Comparison of ENCODE assay signal across 29 cellular contexts in the genomic region with DNA sequence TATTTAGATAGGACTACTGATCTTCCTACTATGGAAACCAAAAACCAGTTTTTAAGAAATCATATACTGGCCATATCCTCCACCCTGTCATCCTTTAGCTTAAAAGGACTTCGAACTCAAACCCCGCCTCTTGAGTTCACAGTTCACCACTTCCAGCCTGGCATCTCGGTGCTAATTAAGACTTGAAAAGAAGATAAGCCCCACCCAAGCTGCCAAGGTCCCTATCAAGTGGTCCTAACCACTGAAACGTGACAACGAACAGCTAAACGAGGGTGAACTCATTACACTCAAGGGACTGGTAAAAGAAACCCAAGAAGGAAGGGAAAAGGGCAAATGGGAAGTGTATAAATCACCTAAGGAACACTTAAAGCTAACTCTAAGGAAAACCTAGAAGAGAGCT. TPM values are rescaled to one million over a fixed set of nuclear protein-coding genes. Genes with fewer than 3 reads are reported as not detected.
"Had no signal": no experiment of that assay in that cellular context is flagged by ENCODE, and none has a peak within 500 bp of the region (broad histone marks: within the 10 kb centered on the region; RNA-seq: fewer than 3 reads in every experiment).

No MANE protein-coding gene starts in this region.

- H3K4me2 ChIP-seq: hepatocyte had no signal

- H3K9me3 Mint-ChIP-seq: activated CD4-positive, alpha-beta T cell treated with anti-CD3 and anti-CD28 coated beads, Interleukin-2, amount 10 ng/mL, durations not matched to agents 24 days and 14 days; activated naive CD4-positive, alpha-beta T cell treated with anti-CD3 and anti-CD28 coated beads, Interleukin-2, amount 50 U/mL, for 24 hours; activated T-helper 1 cell treated with anti-CD3 and anti-CD28 coated beads, Interleukin-12 subunit alpha, Interleukin-12 subunit beta, Interleukin-2, Interleukin-4 antibody, amounts not matched to agents 30 ng/mL and 10 ng/mL and 1 ng/mL, durations not matched to agents 14 hours and 24 hours and 36 hours; dendritic cell treated with granulocyte-macrophage colony-stimulating factor and Interleukin-4, amounts not matched to agents 40 ng/mL and 50 ng/mL, for 4 days; immature natural killer cell; mesothelial cell of epicardium; natural killer cell; stimulated activated naive CD8-positive, alpha-beta T cell treated with anti-CD3 and anti-CD28 coated beads, Interleukin-15, amount 100 ng/mL, for 72 hours; T-helper 2 cell treated with Interferon-gamma antibody and Interleukin-4, amounts not matched to agents 5 μg/mL and 100 μg/mL, for 36 hours had no signal

- H3K9me3 ChIP-seq: body of pancreas, neutrophil, ovary, psoas muscle, right atrium auricular region, tibial artery had no signal

- H3K27me3 Mint-ChIP-seq: dendritic cell treated with granulocyte-macrophage colony-stimulating factor and Interleukin-4, amounts not matched to agents 40 ng/mL and 50 ng/mL, for 4 days; stimulated activated naive CD8-positive, alpha-beta T cell treated with anti-CD3 and anti-CD28 coated beads, Interleukin-15, amount 100 ng/mL, for 72 hours had no signal

- H2AFZ ChIP-seq: hepatocyte had no signal

- H3K27me3 ChIP-seq: body of pancreas, cardiac muscle cell, neutrophil, ovary, right atrium auricular region had no signal

- H3K36me3 ChIP-seq: cardiac muscle cell, neutrophil, ovary, right atrium auricular region, tibial artery had no signal

- H3K4me3 Mint-ChIP-seq: activated CD4-positive, alpha-beta T cell treated with anti-CD3 and anti-CD28 coated beads, Interleukin-2, amount 10 ng/mL, durations not matched to agents 24 days and 14 days; activated CD8-positive, alpha-beta T cell treated with anti-CD3 and anti-CD28 coated beads, Interleukin-2, amount 10 ng/mL, durations not matched to agents 7 days and 5 days; activated naive CD4-positive, alpha-beta T cell treated with anti-CD3 and anti-CD28 coated beads, Interleukin-2, amount 50 U/mL, for 24 hours; activated T-helper 1 cell treated with anti-CD3 and anti-CD28 coated beads, Interleukin-12 subunit alpha, Interleukin-12 subunit beta, Interleukin-2, Interleukin-4 antibody, amounts not matched to agents 30 ng/mL and 10 ng/mL and 1 ng/mL, durations not matched to agents 14 hours and 24 hours and 36 hours; dendritic cell treated with granulocyte-macrophage colony-stimulating factor and Interleukin-4, amounts not matched to agents 40 ng/mL and 50 ng/mL, for 4 days; immature natural killer cell; mesothelial cell of epicardium; natural killer cell; stimulated activated naive CD8-positive, alpha-beta T cell treated with anti-CD3 and anti-CD28 coated beads, Interleukin-15, amount 100 ng/mL, for 72 hours; T-helper 2 cell treated with Interferon-gamma antibody and Interleukin-4, amounts not matched to agents 5 μg/mL and 100 μg/mL, for 36 hours had no signal

- H3K36me3 Mint-ChIP-seq: activated naive CD4-positive, alpha-beta T cell treated with anti-CD3 and anti-CD28 coated beads, Interleukin-2, amount 50 U/mL, for 24 hours; immature natural killer cell; mesothelial cell of epicardium; natural killer cell had no signal

- H3K27ac Mint-ChIP-seq: activated CD4-positive, alpha-beta T cell treated with anti-CD3 and anti-CD28 coated beads, Interleukin-2, amount 10 ng/mL, durations not matched to agents 24 days and 14 days; activated CD8-positive, alpha-beta T cell treated with anti-CD3 and anti-CD28 coated beads, Interleukin-2, amount 10 ng/mL, durations not matched to agents 7 days and 5 days; activated naive CD4-positive, alpha-beta T cell treated with anti-CD3 and anti-CD28 coated beads, Interleukin-2, amount 50 U/mL, for 24 hours; activated T-helper 1 cell treated with anti-CD3 and anti-CD28 coated beads, Interleukin-12 subunit alpha, Interleukin-12 subunit beta, Interleukin-2, Interleukin-4 antibody, amounts not matched to agents 30 ng/mL and 10 ng/mL and 1 ng/mL, durations not matched to agents 14 hours and 24 hours and 36 hours; dendritic cell treated with granulocyte-macrophage colony-stimulating factor and Interleukin-4, amounts not matched to agents 40 ng/mL and 50 ng/mL, for 4 days; immature natural killer cell; mesothelial cell of epicardium; natural killer cell; stimulated activated naive CD8-positive, alpha-beta T cell treated with anti-CD3 and anti-CD28 coated beads, Interleukin-15, amount 100 ng/mL, for 72 hours; T-helper 2 cell treated with Interferon-gamma antibody and Interleukin-4, amounts not matched to agents 5 μg/mL and 100 μg/mL, for 36 hours had no signal

- H3K79me2 ChIP-seq: hepatocyte had no signal

- H3K4me1 ChIP-seq: body of pancreas, psoas muscle, right atrium auricular region, tibial artery had no signal

- ATAC-seq: activated CD4-positive, CD25-positive, alpha-beta regulatory T cell treated with anti-CD3 and anti-CD28 coated beads, Interleukin-2, amount 50 U/mL, for 24 hours; activated CD8-positive, alpha-beta T cell treated with anti-CD3 and anti-CD28 coated beads, Interleukin-2, amount 10 ng/mL, durations not matched to agents 7 days and 5 days; body of pancreas; left ventricle myocardium superior; natural killer cell; psoas muscle; stimulated activated naive CD8-positive, alpha-beta T cell treated with anti-CD3 and anti-CD28 coated beads, Interleukin-15, amount 100 ng/mL, for 72 hours had no signal

- H3K4me3 ChIP-seq: body of pancreas, cardiac muscle cell, hepatocyte, ovary, psoas muscle, right atrium auricular region, tibial artery had no signal

- H3K4me1 Mint-ChIP-seq: activated CD4-positive, alpha-beta T cell treated with anti-CD3 and anti-CD28 coated beads, Interleukin-2, amount 10 ng/mL, durations not matched to agents 24 days and 14 days; activated naive CD4-positive, alpha-beta T cell treated with anti-CD3 and anti-CD28 coated beads, Interleukin-2, amount 50 U/mL, for 24 hours; immature natural killer cell; natural killer cell; stimulated activated naive CD8-positive, alpha-beta T cell treated with anti-CD3 and anti-CD28 coated beads, Interleukin-15, amount 100 ng/mL, for 72 hours had no signal

- H3K27ac ChIP-seq: body of pancreas, cardiac muscle cell, hepatocyte, neutrophil, ovary, psoas muscle, right atrium auricular region, tibial artery, VCaP had no signal

- DNase-seq: activated CD4-positive, alpha-beta T cell treated with anti-CD3 and anti-CD28 coated beads, Interleukin-2, amount 10 ng/mL, durations not matched to agents 24 days and 14 days; activated CD8-positive, alpha-beta T cell treated with anti-CD3 and anti-CD28 coated beads, Interleukin-2, amount 10 ng/mL, durations not matched to agents 7 days and 5 days; activated gamma-delta T cell; anterior cingulate cortex; body of pancreas; effector CD8-positive, alpha-beta T cell; foreskin melanocyte; immature natural killer cell; kidney glomerular epithelial cell; left ventricle myocardium superior; mammary epithelial cell; natural killer cell; ovary; psoas muscle; stimulated activated CD4-positive, alpha-beta T cell treated with anti-CD3 and anti-CD28 coated beads, Interleukin-4, amount 100 ng/mL, for 4 hours; stimulated activated naive CD8-positive, alpha-beta T cell treated with anti-CD3 and anti-CD28 coated beads, Interleukin-15, amount 100 ng/mL, for 72 hours; tibial artery had no signal

RNA-seq across cellular contexts. Expression of a gene that starts 16.1 kb away (rescaled TPM):
- total RNA-seq: activated CD4-positive, alpha-beta T cell treated with anti-CD3 and anti-CD28 coated beads, Interleukin-2, amount 10 ng/mL, durations not matched to agents 24 days and 14 days; activated CD8-positive, alpha-beta T cell treated with anti-CD3 and anti-CD28 coated beads, Interleukin-2, amount 10 ng/mL, durations not matched to agents 7 days and 5 days; activated T-helper 1 cell treated with anti-CD3 and anti-CD28 coated beads, Interleukin-12 subunit alpha, Interleukin-12 subunit beta, Interleukin-2, Interleukin-4 antibody, amounts not matched to agents 30 ng/mL and 10 ng/mL and 1 ng/mL, durations not matched to agents 14 hours and 24 hours and 36 hours; cardiac muscle cell; chondrocyte; natural killer cell had no signal
